16 cellular contexts compared by ENCODE assay signal in genomic region chr22:30170126-30170525, GRCh38.
DNase-seq lines count a peak whose midpoint lies in the region; ATAC-seq lines count a peak whose summit lies in the region.
"Had no signal": no experiment of that assay in that cellular context is flagged by ENCODE, and none has a peak within 500 bp of the region (broad histone marks: within the 10 kb centered on the region; RNA-seq: fewer than 3 reads in every experiment).

No MANE protein-coding gene starts in this region.

- no peaks in the 10 kb centered on the region for H3K4me1 Mint-ChIP-seq in activated CD4-positive, alpha-beta T cell treated with anti-CD3 and anti-CD28 coated beads for 36 hours
- H3K4me1 Mint-ChIP-seq in activated naive CD4-positive, alpha-beta T cell treated with anti-CD3 and anti-CD28 coated beads for 36 hours (ENCODE audit: low read depth): peaks cover 3% of the 10 kb centered on the region
- H3K4me1 Mint-ChIP-seq in activated naive CD4-positive, alpha-beta T cell treated with anti-CD3 and anti-CD28 coated beads, Interleukin-2, amount 10 ng/mL, durations not matched to agents 7 days and 5 days: peaks cover 13% of the 10 kb centered on the region
- H3K4me1 Mint-ChIP-seq in stimulated activated naive CD8-positive, alpha-beta T cell treated with anti-CD3 and anti-CD28 coated beads, Interleukin-15, amount 100 ng/mL, for 72 hours: no peaks in the 10 kb centered on the region
- no peaks in the 10 kb centered on the region for H3K4me1 Mint-ChIP-seq in activated T-helper 17 cell treated with anti-CD3 and anti-CD28 coated beads, Interleukin-2, amount 50 U/mL, for 72 hours

- peak; percentile 49 for DNase-seq in activated CD4-positive, alpha-beta T cell treated with anti-CD3 and anti-CD28 coated beads for 36 hours
- DNase-seq in activated CD4-positive, alpha-beta T cell treated with anti-CD3 and anti-CD28 coated beads for 4 hours: no peak
- DNase-seq in activated naive CD4-positive, alpha-beta T cell treated with anti-CD3 and anti-CD28 coated beads for 36 hours: peak; percentile 82
- DNase-seq in activated naive CD4-positive, alpha-beta T cell treated with anti-CD3 and anti-CD28 coated beads, Interleukin-2, amount 10 ng/mL, durations not matched to agents 7 days and 5 days: no peak
- peak in 1 of 2 donors; percentile 55 for DNase-seq in stimulated activated naive CD8-positive, alpha-beta T cell treated with anti-CD3 and anti-CD28 coated beads, Interleukin-15, amount 100 ng/mL, for 72 hours
- no peak for DNase-seq in stimulated activated naive CD8-positive, alpha-beta T cell treated with anti-CD3 and anti-CD28 coated beads, Interleukin-15, Interleukin-2, amounts not matched to agents 100 U/mL and 50 U/mL, for 24 hours
- DNase-seq in KG1 (lab: John Stamatoyannopoulos, UW): no peak
- DNase-seq: AML-193, Caco-2, GDM1, GOT3, H7 had no signal

- intact Hi-C loops in activated CD4-positive, alpha-beta T cell treated with anti-CD3 and anti-CD28 coated beads for 36 hours (cut with DNase I, micrococcal nuclease): no loop called here
- intact Hi-C loops in activated naive CD4-positive, alpha-beta T cell treated with anti-CD3 and anti-CD28 coated beads for 36 hours (cut with micrococcal nuclease): no loop called here

- no peaks in the 10 kb centered on the region for H3K36me3 Mint-ChIP-seq in activated CD4-positive, alpha-beta T cell treated with anti-CD3 and anti-CD28 coated beads for 36 hours (ENCODE audit: low read depth)
- no peaks in the 10 kb centered on the region for H3K36me3 Mint-ChIP-seq in activated naive CD4-positive, alpha-beta T cell treated with anti-CD3 and anti-CD28 coated beads for 36 hours (ENCODE audit: low read depth)
- peaks cover 7% of the 10 kb centered on the region for H3K36me3 Mint-ChIP-seq in activated naive CD4-positive, alpha-beta T cell treated with anti-CD3 and anti-CD28 coated beads, Interleukin-2, amount 10 ng/mL, durations not matched to agents 7 days and 5 days
- H3K36me3 Mint-ChIP-seq in activated T-helper 17 cell treated with anti-CD3 and anti-CD28 coated beads, Interleukin-2, amount 50 U/mL, for 72 hours (ENCODE audit: low read depth): no peaks in the 10 kb centered on the region

- no peaks in the 10 kb centered on the region for H3K9me3 Mint-ChIP-seq in activated CD4-positive, alpha-beta T cell treated with anti-CD3 and anti-CD28 coated beads for 36 hours (ENCODE audit: low read depth)
- H3K9me3 Mint-ChIP-seq in activated naive CD4-positive, alpha-beta T cell treated with anti-CD3 and anti-CD28 coated beads for 36 hours: no peaks in the 10 kb centered on the region
- peaks cover 3% of the 10 kb centered on the region for H3K9me3 Mint-ChIP-seq in activated naive CD4-positive, alpha-beta T cell treated with anti-CD3 and anti-CD28 coated beads, Interleukin-2, amount 10 ng/mL, durations not matched to agents 7 days and 5 days
- H3K9me3 Mint-ChIP-seq in stimulated activated naive CD8-positive, alpha-beta T cell treated with anti-CD3 and anti-CD28 coated beads, Interleukin-15, amount 100 ng/mL, for 72 hours: peaks cover 0 to 9% of the 10 kb centered on the region in 2 donors
- H3K9me3 Mint-ChIP-seq in activated T-helper 17 cell treated with anti-CD3 and anti-CD28 coated beads, Interleukin-2, amount 50 U/mL, for 72 hours: no peaks in the 10 kb centered on the region
- H3K9me3 Mint-ChIP-seq: CD4-positive, alpha-beta T cell had no signal

- POLR2A ChIA-PET in activated CD4-positive, alpha-beta T cell treated with anti-CD3 and anti-CD28 coated beads for 36 hours (lab: Charles Lee): no interaction called here

- CTCF ChIA-PET in activated CD4-positive, alpha-beta T cell treated with anti-CD3 and anti-CD28 coated beads for 36 hours (lab: Charles Lee): interaction anchor here (2.3 kb wide), 1 partner anchor 8 kb away, joined by 8 read pairs; no protein-coding TSS in a partner anchor
- CTCF ChIA-PET in activated naive CD4-positive, alpha-beta T cell treated with anti-CD3 and anti-CD28 coated beads for 36 hours (lab: Charles Lee): no interaction called here
- CTCF ChIA-PET in activated naive CD4-positive, alpha-beta T cell treated with anti-CD3 and anti-CD28 coated beads, Interleukin-2, amount 10 ng/mL, durations not matched to agents 7 days and 5 days (lab: Charles Lee): interaction anchor here (3.8 kb wide), 1 partner anchor 9 kb away, joined by 27 read pairs; no protein-coding TSS in a partner anchor

- H3K27me3 Mint-ChIP-seq in activated CD4-positive, alpha-beta T cell treated with anti-CD3 and anti-CD28 coated beads for 36 hours: no peaks in the 10 kb centered on the region
- no peaks in the 10 kb centered on the region for H3K27me3 Mint-ChIP-seq in activated naive CD4-positive, alpha-beta T cell treated with anti-CD3 and anti-CD28 coated beads for 36 hours (ENCODE audit: low read depth)
- no peaks in the 10 kb centered on the region for H3K27me3 Mint-ChIP-seq in activated naive CD4-positive, alpha-beta T cell treated with anti-CD3 and anti-CD28 coated beads, Interleukin-2, amount 10 ng/mL, durations not matched to agents 7 days and 5 days
- no peaks in the 10 kb centered on the region for H3K27me3 Mint-ChIP-seq in stimulated activated naive CD8-positive, alpha-beta T cell treated with anti-CD3 and anti-CD28 coated beads, Interleukin-15, amount 100 ng/mL, for 72 hours
- no peaks in the 10 kb centered on the region for H3K27me3 Mint-ChIP-seq in activated T-helper 17 cell treated with anti-CD3 and anti-CD28 coated beads, Interleukin-2, amount 50 U/mL, for 72 hours
- H3K27me3 Mint-ChIP-seq: CD4-positive, alpha-beta T cell had no signal

- peak; percentile 21 for ATAC-seq in activated CD4-positive, alpha-beta T cell treated with anti-CD3 and anti-CD28 coated beads for 36 hours
- ATAC-seq in stimulated activated naive CD8-positive, alpha-beta T cell treated with anti-CD3 and anti-CD28 coated beads, Interleukin-15, amount 100 ng/mL, for 72 hours: peak; percentile 70
- ATAC-seq in stimulated activated naive CD8-positive, alpha-beta T cell treated with anti-CD3 and anti-CD28 coated beads, Interleukin-15, Interleukin-2, amounts not matched to agents 100 U/mL and 50 U/mL, for 24 hours: no peak
- peak; percentile 38 for ATAC-seq in activated T-helper 17 cell treated with anti-CD3 and anti-CD28 coated beads, Interleukin-2, amount 50 U/mL, for 72 hours (replicated peaks)
- ATAC-seq: A549, HepG2 had no signal

- no peak overlapping the region for H3K27ac Mint-ChIP-seq in activated CD4-positive, alpha-beta T cell treated with anti-CD3 and anti-CD28 coated beads for 36 hours
- H3K27ac Mint-ChIP-seq in activated naive CD4-positive, alpha-beta T cell treated with anti-CD3 and anti-CD28 coated beads for 36 hours: no peak overlapping the region
- no peak overlapping the region for H3K27ac Mint-ChIP-seq in activated naive CD4-positive, alpha-beta T cell treated with anti-CD3 and anti-CD28 coated beads, Interleukin-2, amount 10 ng/mL, durations not matched to agents 7 days and 5 days
- no peak overlapping the region for H3K27ac Mint-ChIP-seq in stimulated activated naive CD8-positive, alpha-beta T cell treated with anti-CD3 and anti-CD28 coated beads, Interleukin-15, amount 100 ng/mL, for 72 hours
- no peak overlapping the region for H3K27ac Mint-ChIP-seq in activated T-helper 17 cell treated with anti-CD3 and anti-CD28 coated beads, Interleukin-2, amount 50 U/mL, for 72 hours
- H3K27ac Mint-ChIP-seq: CD4-positive, alpha-beta T cell had no signal

- no peak overlapping the region for H3K4me3 Mint-ChIP-seq in activated CD4-positive, alpha-beta T cell treated with anti-CD3 and anti-CD28 coated beads for 36 hours
- H3K4me3 Mint-ChIP-seq in activated naive CD4-positive, alpha-beta T cell treated with anti-CD3 and anti-CD28 coated beads for 36 hours: no peak overlapping the region
- no peak overlapping the region for H3K4me3 Mint-ChIP-seq in activated naive CD4-positive, alpha-beta T cell treated with anti-CD3 and anti-CD28 coated beads, Interleukin-2, amount 10 ng/mL, durations not matched to agents 7 days and 5 days
- H3K4me3 Mint-ChIP-seq in stimulated activated naive CD8-positive, alpha-beta T cell treated with anti-CD3 and anti-CD28 coated beads, Interleukin-15, amount 100 ng/mL, for 72 hours: no peak overlapping the region
- no peak overlapping the region for H3K4me3 Mint-ChIP-seq in activated T-helper 17 cell treated with anti-CD3 and anti-CD28 coated beads, Interleukin-2, amount 50 U/mL, for 72 hours
- H3K4me3 Mint-ChIP-seq: CD4-positive, alpha-beta T cell had no signal

Comparison
In these comparisons a context has a peak if more than half of its experiments do, and no peak if none do; other contexts are left out.
1. DNase-seq: peak in activated CD4-positive, alpha-beta T cell treated with anti-CD3 and anti-CD28 coated beads for 36 hours (single experiment) and activated naive CD4-positive, alpha-beta T cell treated with anti-CD3 and anti-CD28 coated beads for 36 hours (single experiment); none in activated CD4-positive, alpha-beta T cell treated with anti-CD3 and anti-CD28 coated beads for 4 hours (0 of 2), activated naive CD4-positive, alpha-beta T cell treated with anti-CD3 and anti-CD28 coated beads, Interleukin-2, amount 10 ng/mL, durations not matched to agents 7 days and 5 days (single experiment), stimulated activated naive CD8-positive, alpha-beta T cell treated with anti-CD3 and anti-CD28 coated beads, Interleukin-15, Interleukin-2, amounts not matched to agents 100 U/mL and 50 U/mL, for 24 hours (single experiment) and KG1 (single experiment).